In the genomic region with DNA sequence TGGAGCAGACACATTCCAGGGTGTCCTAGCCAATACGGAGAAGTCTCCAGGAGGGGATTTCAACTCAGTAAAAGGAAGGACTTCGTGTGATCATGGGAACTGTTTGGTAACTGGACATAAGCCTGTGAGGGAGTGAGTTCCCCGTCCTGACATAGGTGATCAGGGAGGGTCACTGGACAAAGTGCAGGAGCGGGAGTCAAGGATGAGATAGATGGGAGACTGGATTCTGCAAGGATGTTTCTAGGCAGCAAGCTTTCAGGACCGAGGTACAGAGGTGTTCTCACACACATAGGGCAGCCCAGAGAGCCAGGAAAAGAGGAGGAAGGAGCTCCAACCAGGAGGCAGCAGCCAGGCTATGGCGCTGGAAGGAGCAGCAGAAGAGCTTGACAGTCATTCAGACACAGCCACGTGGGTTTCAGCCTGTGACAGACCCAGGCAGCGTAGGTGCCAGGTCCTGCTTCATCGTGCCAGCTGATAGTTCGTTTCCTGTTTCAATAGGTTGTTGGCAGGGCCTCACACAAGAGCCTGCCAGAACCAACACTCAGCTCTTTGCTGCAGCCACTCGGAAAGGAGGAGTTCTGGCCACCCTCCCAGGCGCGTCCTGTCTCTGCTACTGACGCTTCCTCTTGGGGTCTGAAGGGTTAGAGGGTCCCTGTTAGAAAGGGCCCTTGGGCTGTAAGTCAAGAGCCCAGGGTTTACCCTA, we compare ENCODE assay signal across 8 cellular contexts.
DNase-seq lines count a peak whose midpoint lies in the region; ATAC-seq and TF ChIP-seq lines count a peak whose summit lies in the region.

No MANE protein-coding gene starts in this region.

- H3K9me3 Mint-ChIP-seq in CD14-positive monocyte (peaks cover 0 to 1% (median 0%) of the 10 kb centered on the region in 7 donors), neural crest cell (no peaks in the 10 kb centered on the region)

- H3K27ac Mint-ChIP-seq in CD14-positive monocyte (peak overlapping the region in 1 of 7 donors; percentile 15), neural crest cell (ENCODE audit: unreplicated experiment) (peak overlapping the region; percentile 36)

- no peak overlapping the region for H3K4me3 Mint-ChIP-seq in CD14-positive monocyte
- H3K4me3 Mint-ChIP-seq in neural crest cell: no peak overlapping the region

- H3K27me3 Mint-ChIP-seq in CD14-positive monocyte (ENCODE audit: low read depth in 3 of 3) (peaks cover 0 to 5% (median 0%) of the 10 kb centered on the region in 3 donors), neural crest cell (ENCODE audit: low read depth) (no peaks in the 10 kb centered on the region)

- ATAC-seq in GM18519 (IDR thresholded peaks at IDR 0.05; ENCODE audit: low FRiP score, unreplicated experiment) (no peak), HG03196 (IDR thresholded peaks at IDR 0.05; ENCODE audit: unreplicated experiment) (no peak), HG02759 (IDR thresholded peaks at IDR 0.05; ENCODE audit: unreplicated experiment) (no peak)

- DNase-seq in CD14-positive monocyte (ENCODE audit: low spot score): peak; percentile 36
- peak; percentile 81 for DNase-seq in NCI-H446 treated with DMSO at 0.1 percent for 48 hours (lab: John Stamatoyannopoulos, UW)
- DNase-seq in epithelial cell of prostate (ENCODE audit: low read depth, low spot score): peak; percentile 26
- no peak for DNase-seq in neural crest cell (ENCODE audit: low read depth, low spot score)
- DNase-seq in foreskin melanocyte: no peak

- intact Hi-C loops in CD14-positive monocyte (cut with micrococcal nuclease): no loop called here

- TF ChIP-seq CTCF in CD14-positive monocyte (IDR thresholded peaks at IDR 0.05) (no peak), neural crest cell (conservative IDR thresholded peaks at IDR 0.05) (no peak)

- peaks cover 34% of the 10 kb centered on the region for H3K4me1 Mint-ChIP-seq in CD14-positive monocyte
- H3K4me1 Mint-ChIP-seq in neural crest cell: peaks cover 4% of the 10 kb centered on the region

- no peak overlapping the region for H3K27ac ChIP-seq in epithelial cell of prostate

- H3K36me3 Mint-ChIP-seq in CD14-positive monocyte (peaks cover 12 to 13% of the 10 kb centered on the region in 2 donors), neural crest cell (ENCODE audit: low read depth) (peaks cover 4% of the 10 kb centered on the region)

Comparison
In these comparisons a context has a peak if more than half of its experiments do, and no peak if none do; other contexts are left out.
1. DNase-seq: peak in CD14-positive monocyte (single experiment), NCI-H446 treated with DMSO at 0.1 percent for 48 hours (single experiment) and epithelial cell of prostate (single experiment); none in neural crest cell (single experiment) and foreskin melanocyte (single experiment).